Comparison of ENCODE assay signal across 12 cellular contexts in genomic region chr2:149050188-149050587, GRCh38. TPM values are rescaled to one million over a fixed set of nuclear protein-coding genes. Genes with fewer than 3 reads are reported as not detected.
DNase-seq lines count a peak whose midpoint lies in the region; ATAC-seq and TF ChIP-seq lines count a peak whose summit lies in the region.
"Had no signal": no experiment of that assay in that cellular context is flagged by ENCODE, and none has a peak within 500 bp of the region (broad histone marks: within the 10 kb centered on the region; RNA-seq: fewer than 3 reads in every experiment).

No MANE protein-coding gene starts in this region.

- CTCF ChIA-PET in activated CD8-positive, alpha-beta memory T cell treated with anti-CD3 and anti-CD28 coated beads, Interleukin-2, amount 10 ng/mL, durations not matched to agents 7 days and 5 days (lab: Charles Lee), result no interaction called here
- CTCF ChIA-PET in activated CD8-positive, alpha-beta T cell treated with anti-CD3 and anti-CD28 coated beads, Interleukin-2, amount 10 ng/mL, durations not matched to agents 7 days and 5 days (lab: Charles Lee), result interaction anchor here (1.2 kb wide), 1 partner anchor 11 kb away, joined by 4 read pairs; no protein-coding TSS in a partner anchor

- H3K36me3 Mint-ChIP-seq in activated CD8-positive, alpha-beta memory T cell treated with anti-CD3 and anti-CD28 coated beads, Interleukin-2, amount 10 ng/mL, durations not matched to agents 7 days and 5 days, result no peaks in the 10 kb centered on the region
- no peaks in the 10 kb centered on the region for H3K36me3 Mint-ChIP-seq in activated CD8-positive, alpha-beta T cell treated with anti-CD3 and anti-CD28 coated beads, Interleukin-2, amount 10 ng/mL, durations not matched to agents 7 days and 5 days (ENCODE audit: low read depth)
- no peaks in the 10 kb centered on the region for H3K36me3 Mint-ChIP-seq in activated T-helper 1 cell treated with anti-CD3 and anti-CD28 coated beads, Interleukin-12 subunit alpha, Interleukin-12 subunit beta, Interleukin-2, Interleukin-4 antibody, amounts not matched to agents 30 ng/mL and 10 ng/mL and 1 ng/mL, durations not matched to agents 14 hours and 24 hours and 36 hours (ENCODE audit: low read depth)

- H3K9me3 Mint-ChIP-seq in activated CD8-positive, alpha-beta memory T cell treated with anti-CD3 and anti-CD28 coated beads, Interleukin-2, amount 10 ng/mL, durations not matched to agents 7 days and 5 days (ENCODE audit: low read depth), result peaks cover 3% of the 10 kb centered on the region
- H3K9me3 Mint-ChIP-seq in activated CD8-positive, alpha-beta T cell treated with anti-CD3 and anti-CD28 coated beads, Interleukin-2, amount 10 ng/mL, durations not matched to agents 7 days and 5 days (ENCODE audit: insufficient read depth), result peaks cover 6% of the 10 kb centered on the region
- peaks cover 9% of the 10 kb centered on the region for H3K9me3 Mint-ChIP-seq in activated T-helper 1 cell treated with anti-CD3 and anti-CD28 coated beads, Interleukin-12 subunit alpha, Interleukin-12 subunit beta, Interleukin-2, Interleukin-4 antibody, amounts not matched to agents 30 ng/mL and 10 ng/mL and 1 ng/mL, durations not matched to agents 14 hours and 24 hours and 36 hours

- H3K27ac ChIP-seq in hepatocyte, result no peak overlapping the region
- H3K27ac ChIP-seq: A549, dorsolateral prefrontal cortex had no signal

- H3K9me2 ChIP-seq in hepatocyte (replicated peaks; ENCODE audit: insufficient read depth), result no peaks in the 10 kb centered on the region

- peaks cover 36% of the 10 kb centered on the region for H3K79me2 ChIP-seq in hepatocyte

- no peaks in the 10 kb centered on the region for H3K4me1 ChIP-seq in hepatocyte (ENCODE audit: insufficient read depth)
- H3K4me1 ChIP-seq: A549 had no signal

- H4K20me1 ChIP-seq in hepatocyte (ENCODE audit: insufficient read depth, poor library complexity, severe bottlenecking), result no peaks in the 10 kb centered on the region

- H3K27ac Mint-ChIP-seq in activated CD8-positive, alpha-beta memory T cell treated with anti-CD3 and anti-CD28 coated beads, Interleukin-2, amount 10 ng/mL, durations not matched to agents 7 days and 5 days, result no peak overlapping the region
- H3K27ac Mint-ChIP-seq in activated CD8-positive, alpha-beta T cell treated with anti-CD3 and anti-CD28 coated beads, Interleukin-2, amount 10 ng/mL, durations not matched to agents 7 days and 5 days, result no peak overlapping the region
- no peak overlapping the region for H3K27ac Mint-ChIP-seq in activated T-helper 1 cell treated with anti-CD3 and anti-CD28 coated beads, Interleukin-12 subunit alpha, Interleukin-12 subunit beta, Interleukin-2, Interleukin-4 antibody, amounts not matched to agents 30 ng/mL and 10 ng/mL and 1 ng/mL, durations not matched to agents 14 hours and 24 hours and 36 hours
- H3K27ac Mint-ChIP-seq: T-helper 2 cell treated with Interferon-gamma antibody and Interleukin-4, amounts not matched to agents 5 μg/mL and 100 μg/mL, for 36 hours had no signal

- H3K4me3 ChIP-seq in hepatocyte, result no peak overlapping the region
- H3K4me3 ChIP-seq: A549, dorsolateral prefrontal cortex had no signal

- H3K9me3 ChIP-seq in hepatocyte (ENCODE audit: low read depth), result no peaks in the 10 kb centered on the region
- H3K9me3 ChIP-seq: A549 had no signal

- H3K27me3 ChIP-seq in hepatocyte, result no peaks in the 10 kb centered on the region
- H3K27me3 ChIP-seq: dorsolateral prefrontal cortex had no signal

- no peak for DNase-seq in activated CD8-positive, alpha-beta memory T cell treated with anti-CD3 and anti-CD28 coated beads, Interleukin-2, amount 10 ng/mL, durations not matched to agents 7 days and 5 days
- no peak for DNase-seq in activated CD8-positive, alpha-beta memory T cell treated with anti-CD3 and anti-CD28 coated beads for 24 hours
- DNase-seq in NCI-H226, result peak; percentile 9
- DNase-seq in hepatocyte (ENCODE audit: low spot score), result no peak
- no peak for DNase-seq in activated CD8-positive, alpha-beta T cell treated with anti-CD3 and anti-CD28 coated beads, Interleukin-2, amount 10 ng/mL, durations not matched to agents 7 days and 5 days
- no peak for DNase-seq in activated T-helper 1 cell treated with anti-CD3 and anti-CD28 coated beads, Interleukin-12 subunit alpha, Interleukin-12 subunit beta, Interleukin-2, Interleukin-4 antibody, amounts not matched to agents 30 ng/mL and 10 ng/mL and 1 ng/mL, durations not matched to agents 14 hours and 24 hours and 36 hours (ENCODE audit: low spot score)
- DNase-seq in UCSD-AML1 (lab: John Stamatoyannopoulos, UW; ENCODE audit: unreplicated experiment), result no peak
- DNase-seq: dorsolateral prefrontal cortex, kidney had no signal

- POLR2A ChIA-PET in activated CD8-positive, alpha-beta T cell treated with anti-CD3 and anti-CD28 coated beads, Interleukin-2, amount 10 ng/mL, durations not matched to agents 7 days and 5 days (lab: Charles Lee), result no interaction called here

- ATAC-seq in activated CD8-positive, alpha-beta memory T cell treated with anti-CD3 and anti-CD28 coated beads, Interleukin-2, amount 10 ng/mL, durations not matched to agents 7 days and 5 days, result peak; percentile 42
- peak; percentile 91 for ATAC-seq in HG02759 (IDR thresholded peaks at IDR 0.05; ENCODE audit: unreplicated experiment)
- ATAC-seq in activated CD8-positive, alpha-beta T cell treated with anti-CD3 and anti-CD28 coated beads, Interleukin-2, amount 10 ng/mL, durations not matched to agents 7 days and 5 days, result no peak
- ATAC-seq: A549 had no signal

- intact Hi-C loops in activated T-helper 1 cell treated with anti-CD3 and anti-CD28 coated beads, Interleukin-12 subunit alpha, Interleukin-12 subunit beta, Interleukin-2, Interleukin-4 antibody, amounts not matched to agents 30 ng/mL and 10 ng/mL and 1 ng/mL, durations not matched to agents 14 hours and 24 hours and 36 hours (cut with micrococcal nuclease), result no loop called here

- H2AFZ ChIP-seq in hepatocyte, result no peak overlapping the region

- H3K27me3 Mint-ChIP-seq in activated CD8-positive, alpha-beta memory T cell treated with anti-CD3 and anti-CD28 coated beads, Interleukin-2, amount 10 ng/mL, durations not matched to agents 7 days and 5 days, result peaks cover 33% of the 10 kb centered on the region
- H3K27me3 Mint-ChIP-seq in activated CD8-positive, alpha-beta T cell treated with anti-CD3 and anti-CD28 coated beads, Interleukin-2, amount 10 ng/mL, durations not matched to agents 7 days and 5 days (ENCODE audit: low read depth), result peaks cover 11% of the 10 kb centered on the region
- peaks cover 9% of the 10 kb centered on the region for H3K27me3 Mint-ChIP-seq in activated T-helper 1 cell treated with anti-CD3 and anti-CD28 coated beads, Interleukin-12 subunit alpha, Interleukin-12 subunit beta, Interleukin-2, Interleukin-4 antibody, amounts not matched to agents 30 ng/mL and 10 ng/mL and 1 ng/mL, durations not matched to agents 14 hours and 24 hours and 36 hours (ENCODE audit: insufficient read depth)

- no peaks in the 10 kb centered on the region for H3K36me3 ChIP-seq in hepatocyte (replicated peaks; ENCODE audit: insufficient read depth, low read depth)

- TF ChIP-seq CTCF in hepatocyte (IDR thresholded peaks at IDR 0.05; ENCODE audit: poor library complexity), result no peak

- 76% methylated on average over 6 of the region's 6 CpGs for WGBS in hepatocyte (ENCODE audit: low lambda C conversion rate, missing lambda C conversion rate)

- peaks cover 10% of the 10 kb centered on the region for H3K4me1 Mint-ChIP-seq in activated CD8-positive, alpha-beta memory T cell treated with anti-CD3 and anti-CD28 coated beads, Interleukin-2, amount 10 ng/mL, durations not matched to agents 7 days and 5 days
- H3K4me1 Mint-ChIP-seq in activated CD8-positive, alpha-beta T cell treated with anti-CD3 and anti-CD28 coated beads, Interleukin-2, amount 10 ng/mL, durations not matched to agents 7 days and 5 days (ENCODE audit: low read depth), result no peaks in the 10 kb centered on the region
- H3K4me1 Mint-ChIP-seq in activated T-helper 1 cell treated with anti-CD3 and anti-CD28 coated beads, Interleukin-12 subunit alpha, Interleukin-12 subunit beta, Interleukin-2, Interleukin-4 antibody, amounts not matched to agents 30 ng/mL and 10 ng/mL and 1 ng/mL, durations not matched to agents 14 hours and 24 hours and 36 hours (ENCODE audit: low read depth), result no peaks in the 10 kb centered on the region

- no peak overlapping the region for H3K4me2 ChIP-seq in hepatocyte
- H3K4me2 ChIP-seq: A549 had no signal

- H3K4me3 Mint-ChIP-seq in activated CD8-positive, alpha-beta memory T cell treated with anti-CD3 and anti-CD28 coated beads, Interleukin-2, amount 10 ng/mL, durations not matched to agents 7 days and 5 days, result no peak overlapping the region
- H3K4me3 Mint-ChIP-seq in activated CD8-positive, alpha-beta T cell treated with anti-CD3 and anti-CD28 coated beads, Interleukin-2, amount 10 ng/mL, durations not matched to agents 7 days and 5 days, result no peak overlapping the region
- no peak overlapping the region for H3K4me3 Mint-ChIP-seq in activated T-helper 1 cell treated with anti-CD3 and anti-CD28 coated beads, Interleukin-12 subunit alpha, Interleukin-12 subunit beta, Interleukin-2, Interleukin-4 antibody, amounts not matched to agents 30 ng/mL and 10 ng/mL and 1 ng/mL, durations not matched to agents 14 hours and 24 hours and 36 hours
- H3K4me3 Mint-ChIP-seq: T-helper 2 cell treated with Interferon-gamma antibody and Interleukin-4, amounts not matched to agents 5 μg/mL and 100 μg/mL, for 36 hours had no signal

RNA-seq across cellular contexts. Expression of gene LYPD6B, which starts 11.7 kb away (rescaled TPM):
- total RNA-seq in activated CD8-positive, alpha-beta memory T cell treated with anti-CD3 and anti-CD28 coated beads, Interleukin-2, amount 10 ng/mL, durations not matched to agents 7 days and 5 days, result not detected
- total RNA-seq in hepatocyte, result 13.3 and 16.8 TPM in 2 replicates
- 26.0 and 26.4 TPM in 2 replicates for polyA plus RNA-seq in hepatocyte
- not detected for total RNA-seq in activated CD8-positive, alpha-beta T cell treated with anti-CD3 and anti-CD28 coated beads, Interleukin-2, amount 10 ng/mL, durations not matched to agents 7 days and 5 days
- not detected in 2 replicates for total RNA-seq in activated T-helper 1 cell treated with anti-CD3 and anti-CD28 coated beads, Interleukin-12 subunit alpha, Interleukin-12 subunit beta, Interleukin-2, Interleukin-4 antibody, amounts not matched to agents 30 ng/mL and 10 ng/mL and 1 ng/mL, durations not matched to agents 14 hours and 24 hours and 36 hours
- polyA plus RNA-seq: A549 had no signal

Comparison
In these comparisons a context has a peak if more than half of its experiments do, and no peak if none do; other contexts are left out.
1. RNA of gene LYPD6B, which starts 11.7 kb away (total RNA-seq): 13.3 to 16.8 TPM in hepatocyte; not detected in activated CD8-positive, alpha-beta memory T cell treated with anti-CD3 and anti-CD28 coated beads, Interleukin-2, amount 10 ng/mL, durations not matched to agents 7 days and 5 days, not detected in activated CD8-positive, alpha-beta T cell treated with anti-CD3 and anti-CD28 coated beads, Interleukin-2, amount 10 ng/mL, durations not matched to agents 7 days and 5 days and not detected in activated T-helper 1 cell treated with anti-CD3 and anti-CD28 coated beads, Interleukin-12 subunit alpha, Interleukin-12 subunit beta, Interleukin-2, Interleukin-4 antibody, amounts not matched to agents 30 ng/mL and 10 ng/mL and 1 ng/mL, durations not matched to agents 14 hours and 24 hours and 36 hours; every median in the first group is over 10 times any median in the second.